ENCODE assay signal across 14 cellular contexts in the genomic region with DNA sequence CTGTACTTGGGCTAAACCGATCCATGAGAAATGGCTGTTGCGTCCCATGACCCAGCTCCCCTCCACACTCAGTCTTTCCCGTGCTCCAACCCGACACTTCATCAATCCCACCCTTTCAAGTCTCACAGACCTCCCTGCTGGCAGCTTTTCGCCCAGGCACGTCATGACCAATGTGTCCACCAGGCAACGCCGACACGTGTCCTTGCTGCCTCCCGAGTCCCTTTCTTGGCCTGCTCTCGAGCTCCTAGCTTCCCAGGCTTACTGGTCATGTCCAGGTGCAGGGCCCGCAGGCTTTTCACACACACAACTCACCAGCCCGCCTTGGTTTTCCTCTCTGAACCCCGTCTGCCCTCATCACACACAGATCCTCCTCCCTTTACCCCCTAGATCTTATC. TPM values are rescaled to one million over a fixed set of nuclear protein-coding genes. Genes with fewer than 3 reads are reported as not detected.
DNase-seq lines count a peak whose midpoint lies in the region; TF ChIP-seq lines count a peak whose summit lies in the region.
"Had no signal": no experiment of that assay in that cellular context is flagged by ENCODE, and none has a peak within 500 bp of the region (broad histone marks: within the 10 kb centered on the region; RNA-seq: fewer than 3 reads in every experiment).

No MANE protein-coding gene starts in this region.

- H3K4me1 Mint-ChIP-seq in endodermal cell (peaks cover 15% of the 10 kb centered on the region), osteocyte (ENCODE audit: unreplicated experiment) (peaks cover 24% of the 10 kb centered on the region)

- H3K4me1 ChIP-seq in endodermal cell (ENCODE audit: control insufficient read depth, insufficient read depth, low read length) (peaks cover 7% of the 10 kb centered on the region), spleen (peaks cover 18 to 71% (median 30%) of the 10 kb centered on the region in 6 donors)

- H3K27ac Mint-ChIP-seq in endodermal cell: peak overlapping the region; percentile 81
- peak overlapping the region; percentile 63 for H3K27ac Mint-ChIP-seq in osteocyte (ENCODE audit: unreplicated experiment)
- H3K27ac Mint-ChIP-seq: activated CD4-positive, alpha-beta memory T cell treated with anti-CD3 and anti-CD28 coated beads for 36 hours had no signal

- 90 to 93% methylated on average over 13 to 14 of the region's 14 CpGs for WGBS in endodermal cell (ENCODE audit: insufficient coverage in 1 of 2, insufficient read length in 1 of 2), 2 experiments
- 92 to 94% (median 93%) methylated on average over 14 of the region's 14 CpGs for WGBS in spleen, 5 donors

- no peak for TF ChIP-seq POLR2A in spleen (IDR thresholded peaks at IDR 0.05)

- H3K36me3 ChIP-seq in endodermal cell (ENCODE audit: control insufficient read depth, insufficient read depth, low read length) (peaks cover 4% of the 10 kb centered on the region), spleen (peaks cover 4 to 55% (median 28%) of the 10 kb centered on the region in 6 donors)
- H3K36me3 ChIP-seq: ovary, uterus had no signal

- no peak overlapping the region for H3K4me3 ChIP-seq in endodermal cell (ENCODE audit: low read length)
- H3K4me3 ChIP-seq in spleen: no peak overlapping the region
- H3K4me3 ChIP-seq: ovary, uterus had no signal

- H3K9me3 Mint-ChIP-seq in endodermal cell: no peaks in the 10 kb centered on the region
- H3K9me3 Mint-ChIP-seq in osteocyte (ENCODE audit: unreplicated experiment): no peaks in the 10 kb centered on the region
- H3K9me3 Mint-ChIP-seq: activated CD4-positive, alpha-beta memory T cell treated with anti-CD3 and anti-CD28 coated beads for 36 hours had no signal

- no peaks in the 10 kb centered on the region for H3K27me3 ChIP-seq in endodermal cell (ENCODE audit: control insufficient read depth, insufficient read depth, low read length, poor library complexity, severe bottlenecking)
- H3K27me3 ChIP-seq in spleen (replicated peaks in 1 of 7): no peaks in the 10 kb centered on the region
- H3K27me3 ChIP-seq: ovary, uterus had no signal

- H3K27ac ChIP-seq in RWPE1: peak overlapping the region; percentile 99
- peak overlapping the region; percentile 55 for H3K27ac ChIP-seq in endodermal cell (ENCODE audit: low read depth, low read length)
- no peak overlapping the region for H3K27ac ChIP-seq in spleen
- H3K27ac ChIP-seq: ovary, uterus had no signal

- TF ChIP-seq CTCF in RWPE1 (conservative IDR thresholded peaks at IDR 0.05; ENCODE audit: low read depth): no peak
- TF ChIP-seq CTCF in endodermal cell (conservative IDR thresholded peaks at IDR 0.05): peak; percentile 45
- TF ChIP-seq CTCF in osteocyte (IDR thresholded peaks at IDR 0.05): no peak
- no peak for TF ChIP-seq CTCF in spleen (IDR thresholded peaks at IDR 0.05 in 8 of 11, conservative IDR thresholded peaks at IDR 0.05 in 3 of 11)

- H3K27me3 Mint-ChIP-seq in endodermal cell (ENCODE audit: insufficient read depth): no peaks in the 10 kb centered on the region
- H3K27me3 Mint-ChIP-seq in osteocyte (ENCODE audit: unreplicated experiment): no peaks in the 10 kb centered on the region
- H3K27me3 Mint-ChIP-seq: activated CD4-positive, alpha-beta memory T cell treated with anti-CD3 and anti-CD28 coated beads for 36 hours had no signal

- H3K4me3 Mint-ChIP-seq in endodermal cell (no peak overlapping the region), osteocyte (ENCODE audit: unreplicated experiment) (no peak overlapping the region)
- H3K4me3 Mint-ChIP-seq: activated CD4-positive, alpha-beta memory T cell treated with anti-CD3 and anti-CD28 coated beads for 36 hours had no signal

- H3K9ac ChIP-seq in endodermal cell (ENCODE audit: extremely low read depth, low read length, poor library complexity, severe bottlenecking): no peak overlapping the region

- POLR2A ChIA-PET in RWPE1 (lab: Yijun Ruan, JAX; ENCODE audit: low non-redundant PET): no interaction called here

- intact Hi-C loops in spleen (cut with DNase I; ENCODE audit: low total_unique reads): no loop called here

- CTCF ChIA-PET in RWPE1 (lab: Yijun Ruan, JAX): interaction anchor here (1.8 kb wide), 1 partner anchor 27 kb away, joined by 5 read pairs; no protein-coding TSS in a partner anchor

- H3K9me3 ChIP-seq in endodermal cell (ENCODE audit: control insufficient read depth, low read length): no peaks in the 10 kb centered on the region
- H3K9me3 ChIP-seq in spleen: no peaks in the 10 kb centered on the region
- H3K9me3 ChIP-seq: ovary, uterus had no signal

- peak; percentile 48 for DNase-seq in NCI-H82 (lab: John Stamatoyannopoulos, UW)
- no peak for DNase-seq in NCI-H82 treated with DMSO at 0.1 percent for 48 hours (lab: John Stamatoyannopoulos, UW; ENCODE audit: unreplicated experiment)
- no peak for DNase-seq in RWPE1 (ENCODE audit: low spot score)
- peak; percentile 87 for DNase-seq in endodermal cell
- no peak for DNase-seq in osteocyte (ENCODE audit: extremely low spot score, unreplicated experiment)
- no peak for DNase-seq in spleen
- no peak for DNase-seq in SIG-M5 (lab: John Stamatoyannopoulos, UW)
- no peak for DNase-seq in effector CD4-positive, alpha-beta T cell
- DNase-seq: activated CD4-positive, alpha-beta memory T cell treated with anti-CD3 and anti-CD28 coated beads for 36 hours; amniotic stem cell; left cardiac atrium; NCI-H1930; uterus had no signal

- H3K36me3 Mint-ChIP-seq in endodermal cell (ENCODE audit: low read depth) (peaks cover 16% of the 10 kb centered on the region), osteocyte (ENCODE audit: unreplicated experiment) (peaks cover 17% of the 10 kb centered on the region)

RNA-seq across cellular contexts. Expression of gene MNT, which starts 12.2 kb away (rescaled TPM):
- total RNA-seq in endodermal cell: 10 to 100 TPM; 25.3 to 30.2 TPM
- polyA plus RNA-seq in endodermal cell (2013, experiment 1 of 2): 19.1 TPM
- polyA plus RNA-seq in endodermal cell (2013, experiment 2 of 2): 20.1 TPM
- total RNA-seq in osteocyte: 30.4 and 35.6 TPM in 2 replicates
- 10 to 100 TPM; 18.9 to 38.5 (median 28.8) TPM for total RNA-seq in spleen
- 10 to 100 TPM in 1 of 3 donors, 1 to 10 TPM in 2; 2.8 to 11.1 (median 2.8) TPM for polyA plus RNA-seq in spleen

RNA-seq across cellular contexts. Expression of gene SGSM2, which starts 51.4 kb away (rescaled TPM):
- total RNA-seq in endodermal cell: 10 to 100 TPM; 62.5 to 77.3 TPM
- 80.3 TPM for polyA plus RNA-seq in endodermal cell (2013, experiment 1 of 2)
- polyA plus RNA-seq in endodermal cell (2013, experiment 2 of 2): 69.3 TPM
- 49.6 and 56.0 TPM in 2 replicates for total RNA-seq in osteocyte
- 10 to 100 TPM; 53.6 to 90.4 (median 68.8) TPM for total RNA-seq in spleen
- polyA plus RNA-seq in spleen: 10 to 100 TPM; 30.7 to 83.8 (median 70.8) TPM

RNA-seq across cellular contexts. Expression of gene TSR1, which starts 52.4 kb away (rescaled TPM):
- total RNA-seq in endodermal cell (10 to 100 TPM; 40.1 to 43.3 TPM), osteocyte (26.3 and 27.5 TPM in 2 replicates), spleen (10 to 100 TPM; 17.7 to 30.4 (median 26.1) TPM)
- polyA plus RNA-seq in endodermal cell (2013, experiment 1 of 2): 37.0 TPM
- polyA plus RNA-seq in endodermal cell (2013, experiment 2 of 2): 38.7 TPM
- polyA plus RNA-seq in spleen: 10 to 100 TPM in 1 of 3 donors, 1 to 10 TPM in 2; 8.2 to 12.7 (median 9.2) TPM

Comparison
In these comparisons a context has a peak if more than half of its experiments do, and no peak if none do; other contexts are left out.
1. DNase-seq: peak in NCI-H82 (single experiment) and endodermal cell (single experiment); none in NCI-H82 treated with DMSO at 0.1 percent for 48 hours (single experiment), RWPE1 (single experiment), osteocyte (single experiment), spleen (single experiment), SIG-M5 (single experiment) and effector CD4-positive, alpha-beta T cell (single experiment).
2. H3K27ac ChIP-seq: peak in RWPE1 (single experiment) and endodermal cell (single experiment); none in spleen (0 of 8).